8 cellular contexts compared by ENCODE assay signal in the genomic region with DNA sequence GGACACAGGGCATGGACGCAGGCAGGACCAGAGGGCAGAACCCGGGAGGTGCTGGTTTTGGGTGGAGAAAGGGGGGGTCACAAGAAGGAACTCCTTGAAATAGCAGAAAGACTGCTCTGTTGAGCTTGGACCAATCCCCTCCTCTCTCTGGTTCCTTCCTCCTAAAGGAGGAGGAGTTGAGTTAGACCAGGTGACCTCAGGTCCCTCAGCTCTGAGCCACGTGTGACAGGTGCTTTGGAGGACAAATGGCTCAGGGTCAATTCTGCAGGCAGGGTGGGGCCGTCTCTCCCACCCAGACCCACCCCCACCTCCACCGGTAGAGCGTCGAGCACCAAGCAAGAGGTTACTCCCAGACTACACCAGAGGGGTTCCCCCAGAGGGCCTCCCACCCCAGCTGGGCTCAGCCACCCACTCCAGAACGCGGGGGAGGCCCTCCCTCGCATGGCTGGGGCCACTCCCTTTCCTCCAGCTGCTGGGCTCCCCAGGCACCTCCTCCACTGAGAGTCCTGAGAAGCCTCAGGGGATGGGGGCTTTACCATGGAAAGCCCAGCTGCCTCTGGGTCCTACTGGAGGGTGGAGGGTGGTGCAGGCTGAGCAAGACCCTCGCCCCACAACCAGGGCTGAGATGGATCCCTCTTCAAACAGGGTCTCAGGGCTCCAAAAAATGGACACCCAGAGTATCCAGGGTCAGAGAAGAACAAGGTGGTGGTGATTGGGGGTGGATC.
DNase-seq lines count a peak whose midpoint lies in the region; ATAC-seq and TF ChIP-seq lines count a peak whose summit lies in the region.

No MANE protein-coding gene starts in this region.

- H3K27me3 ChIP-seq in ACC112 (ENCODE audit: insufficient read depth, low read length): no peaks in the 10 kb centered on the region

- H3K4me3 ChIP-seq in ACC112 (ENCODE audit: low read depth, low read length) (peak overlapping the region; percentile 98), astrocyte of the cerebellum (ENCODE audit: low read depth, low read length) (peak overlapping the region; percentile 62)

- POLR2A ChIA-PET in RWPE1 (lab: Yijun Ruan, JAX; ENCODE audit: low non-redundant PET): no interaction called here

- H3K36me3 ChIP-seq in ACC112 (ENCODE audit: insufficient read depth, low read length): peaks cover 4% of the 10 kb centered on the region; the same call in 1 of the 2 replicates

- peak overlapping the region; percentile 38 for H2AFZ ChIP-seq in ACC112 (ENCODE audit: low read length, unreplicated experiment)

- H3K27ac ChIP-seq in ACC112 (ENCODE audit: low read depth, low read length) (peak overlapping the region; percentile 80), RWPE1 (peak overlapping the region; percentile 97)

- DNase-seq in RWPE1 (ENCODE audit: low spot score): peak; percentile 39
- DNase-seq in astrocyte of the cerebellum (ENCODE audit: low read depth): no peak
- peak; percentile 54 for DNase-seq in iris pigment epithelial cell (ENCODE audit: low read depth)
- DNase-seq in stimulated activated CD8-positive, alpha-beta memory T cell treated with anti-CD3 and anti-CD28 coated beads, Interleukin-4, amount 100 ng/mL, for 48 hours: peak; percentile 39
- no peak for DNase-seq in AG08395 (ENCODE audit: low spot score)

- CTCF ChIA-PET in RWPE1 (lab: Yijun Ruan, JAX): interaction anchor here (0.6 kb wide), 1 partner anchor 372 kb away, joined by 3 read pairs; no protein-coding TSS in a partner anchor

- no peak for TF ChIP-seq CTCF in RWPE1 (conservative IDR thresholded peaks at IDR 0.05; ENCODE audit: low read depth)
- TF ChIP-seq CTCF in astrocyte of the cerebellum (IDR thresholded peaks at IDR 0.05; ENCODE audit: low read depth, low read length, missing control alignments): peak; percentile 33

- in situ Hi-C loops in astrocyte of the cerebellum (cut with HindIII; ENCODE audit: low sequenced_read_pairs): no loop called here

- ATAC-seq in GM18499 (IDR thresholded peaks at IDR 0.05; ENCODE audit: insufficient read depth, unreplicated experiment) (peak; percentile 43), HG03432 (IDR thresholded peaks at IDR 0.05; ENCODE audit: unreplicated experiment) (peak; percentile 37)

- peaks cover 22% of the 10 kb centered on the region for H3K79me2 ChIP-seq in ACC112 (ENCODE audit: control insufficient read depth, insufficient read depth, low read length, unreplicated experiment)

- H3K4me1 ChIP-seq in ACC112 (ENCODE audit: control insufficient read depth, insufficient read depth, low read length, unreplicated experiment): peaks cover 15% of the 10 kb centered on the region

Comparison
In these comparisons a context has a peak if more than half of its experiments do, and no peak if none do; other contexts are left out.
1. DNase-seq: peak in RWPE1 (single experiment), iris pigment epithelial cell (single experiment) and stimulated activated CD8-positive, alpha-beta memory T cell treated with anti-CD3 and anti-CD28 coated beads, Interleukin-4, amount 100 ng/mL, for 48 hours (single experiment); none in astrocyte of the cerebellum (single experiment) and AG08395 (single experiment).